ENCODE assay signal across 27 cellular contexts in genomic region chr20:34715384-34715783, GRCh38.
"Had no signal": no experiment of that assay in that cellular context is flagged by ENCODE, and none has a peak within 500 bp of the region (broad histone marks: within the 10 kb centered on the region; RNA-seq: fewer than 3 reads in every experiment).

No MANE protein-coding gene starts in this region.

- DNase-seq: activated CD4-positive, alpha-beta T cell treated with anti-CD3 and anti-CD28 coated beads, Interleukin-2, amount 10 ng/mL, durations not matched to agents 7 days and 5 days; activated CD8-positive, alpha-beta T cell treated with anti-CD3 and anti-CD28 coated beads, Interleukin-2, amount 10 ng/mL, durations not matched to agents 7 days and 5 days; activated effector memory CD4-positive, alpha-beta T cell treated with Interleukin-2 at 50 U/mL for 16 hours; activated naive CD4-positive, alpha-beta T cell treated with anti-CD3 and anti-CD28 coated beads, Interleukin-2, amount 10 ng/mL, durations not matched to agents 7 days and 5 days; activated naive CD8-positive, alpha-beta T cell treated with anti-CD3 and anti-CD28 coated beads, Interleukin-2, amount 50 U/mL, for 24 hours; activated T-cell treated with anti-CD3 and anti-CD28 coated beads, Interleukin-2, amount 50 U/mL, for 4 hours; anterior cingulate cortex; brain microvascular endothelial cell; central memory CD4-positive, alpha-beta T cell; dorsolateral prefrontal cortex; heart left ventricle; kidney glomerular epithelial cell; left ventricle myocardium superior; mucosa of descending colon; naive thymus-derived CD8-positive, alpha-beta T cell; sigmoid colon; spleen; stimulated activated CD4-positive, alpha-beta T cell treated with anti-CD3 and anti-CD28 coated beads, Interleukin-4, amount 100 ng/mL, for 4 hours; T-cell; T1000 had no signal

- H3K79me2 ChIP-seq: parathyroid adenoma had no signal

- H2AFZ ChIP-seq: parathyroid adenoma had no signal

- H3K9me3 ChIP-seq: gastroesophageal sphincter, heart left ventricle, mucosa of descending colon, neutrophil, sigmoid colon, spleen had no signal

- H3K27ac ChIP-seq: brain microvascular endothelial cell, epithelial cell of prostate, gastroesophageal sphincter, heart left ventricle, neutrophil, parathyroid adenoma, sigmoid colon, spleen had no signal

- H3K4me3 ChIP-seq: dorsolateral prefrontal cortex, gastroesophageal sphincter, heart left ventricle, mucosa of descending colon, sigmoid colon, spleen had no signal

- H3K27ac Mint-ChIP-seq: activated CD4-positive, alpha-beta T cell treated with anti-CD3 and anti-CD28 coated beads, Interleukin-2, amount 10 ng/mL, durations not matched to agents 7 days and 5 days; activated CD8-positive, alpha-beta T cell treated with anti-CD3 and anti-CD28 coated beads, Interleukin-2, amount 10 ng/mL, durations not matched to agents 7 days and 5 days; activated naive CD4-positive, alpha-beta T cell treated with anti-CD3 and anti-CD28 coated beads, Interleukin-2, amount 10 ng/mL, durations not matched to agents 7 days and 5 days; activated naive CD8-positive, alpha-beta T cell treated with anti-CD3 and anti-CD28 coated beads, Interleukin-2, amount 50 U/mL, for 24 hours; memory B cell; stimulated activated memory B cell treated with anti-CD40 and anti-IgM and Interleukin-4, amounts not matched to agents 10 μg/mL and 1 μg/mL and 100 μg/mL, for 72 hours; T-cell had no signal

- ATAC-seq: activated CD4-positive, CD25-positive, alpha-beta regulatory T cell treated with anti-CD3 and anti-CD28 coated beads, Interleukin-2, amount 50 U/mL, for 24 hours; activated CD8-positive, alpha-beta T cell treated with anti-CD3 and anti-CD28 coated beads, Interleukin-2, amount 10 ng/mL, durations not matched to agents 7 days and 5 days; activated naive CD8-positive, alpha-beta T cell treated with anti-CD3 and anti-CD28 coated beads, Interleukin-2, amount 50 U/mL, for 24 hours; activated T-cell treated with anti-CD3 and anti-CD28 coated beads, Interleukin-2, amount 50 U/mL, for 4 hours; gastroesophageal sphincter; heart left ventricle; left ventricle myocardium superior; mucosa of descending colon; naive thymus-derived CD8-positive, alpha-beta T cell; stimulated activated memory B cell treated with anti-CD40 and anti-IgM and Interleukin-4, amounts not matched to agents 10 μg/mL and 1 μg/mL and 100 μg/mL, for 72 hours; T-cell had no signal

- H3K27me3 Mint-ChIP-seq: activated naive CD8-positive, alpha-beta T cell treated with anti-CD3 and anti-CD28 coated beads, Interleukin-2, amount 50 U/mL, for 24 hours; memory B cell; naive thymus-derived CD8-positive, alpha-beta T cell; stimulated activated memory B cell treated with anti-CD40 and anti-IgM and Interleukin-4, amounts not matched to agents 10 μg/mL and 1 μg/mL and 100 μg/mL, for 72 hours; T-cell had no signal

- H3K4me3 Mint-ChIP-seq: activated CD4-positive, alpha-beta T cell treated with anti-CD3 and anti-CD28 coated beads, Interleukin-2, amount 10 ng/mL, durations not matched to agents 7 days and 5 days; activated CD8-positive, alpha-beta T cell treated with anti-CD3 and anti-CD28 coated beads, Interleukin-2, amount 10 ng/mL, durations not matched to agents 7 days and 5 days; activated naive CD4-positive, alpha-beta T cell treated with anti-CD3 and anti-CD28 coated beads, Interleukin-2, amount 10 ng/mL, durations not matched to agents 7 days and 5 days; activated naive CD8-positive, alpha-beta T cell treated with anti-CD3 and anti-CD28 coated beads, Interleukin-2, amount 50 U/mL, for 24 hours; activated T-cell treated with anti-CD3 and anti-CD28 coated beads, Interleukin-2, amount 50 U/mL, for 4 hours; memory B cell; stimulated activated memory B cell treated with anti-CD40 and anti-IgM and Interleukin-4, amounts not matched to agents 10 μg/mL and 1 μg/mL and 100 μg/mL, for 72 hours; T-cell had no signal

- H3K9ac ChIP-seq: parathyroid adenoma had no signal

- H3K27me3 ChIP-seq: brain microvascular endothelial cell, dorsolateral prefrontal cortex, gastroesophageal sphincter, heart left ventricle, sigmoid colon, spleen had no signal
